Comparison of ENCODE assay signal across 12 cellular contexts in the genomic region with DNA sequence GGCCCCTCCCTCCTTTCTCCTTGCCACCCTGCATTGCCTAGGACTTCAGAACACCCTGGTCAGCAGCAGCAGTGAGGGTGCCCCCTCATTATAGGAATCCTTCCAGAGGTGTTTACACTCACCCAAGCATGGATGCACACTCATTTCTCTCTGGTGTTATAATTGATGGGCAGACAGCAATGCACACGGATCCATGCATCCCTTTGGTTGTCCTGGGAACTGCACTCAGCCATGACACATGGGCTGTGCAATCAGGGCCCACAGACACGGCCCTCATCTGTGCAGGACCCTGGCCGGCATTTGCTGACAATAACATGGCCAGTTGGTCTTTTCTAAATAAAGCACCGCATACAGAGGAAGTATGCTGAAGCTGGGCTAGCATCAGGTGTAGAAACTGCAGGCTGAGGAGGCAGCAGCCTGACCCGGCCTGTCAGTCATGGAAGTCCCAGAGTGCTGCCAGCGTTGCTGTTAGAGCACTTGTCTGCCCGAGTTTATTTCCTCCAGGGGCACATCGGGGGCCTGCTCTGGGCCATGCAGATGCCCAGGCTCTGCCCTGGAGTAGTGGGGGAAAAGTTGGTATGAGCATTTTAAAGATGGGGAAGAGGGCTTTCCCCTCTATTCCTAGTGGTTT. TPM values are rescaled to one million over a fixed set of nuclear protein-coding genes. Genes with fewer than 3 reads are reported as not detected.
DNase-seq lines count a peak whose midpoint lies in the region; TF ChIP-seq lines count a peak whose summit lies in the region.
"Had no signal": no experiment of that assay in that cellular context is flagged by ENCODE, and none has a peak within 500 bp of the region (broad histone marks: within the 10 kb centered on the region; RNA-seq: fewer than 3 reads in every experiment).

No MANE protein-coding gene starts in this region.

- H3K79me2 ChIP-seq in DOHH2 (ENCODE audit: control insufficient read depth, low read length): peaks cover 79% of the 10 kb centered on the region

- DNase-seq in neural crest cell (ENCODE audit: low read depth, low spot score) (no peak), NOMO-1 (lab: John Stamatoyannopoulos, UW; ENCODE audit: unreplicated experiment in 2 of 2) (no peak), ureter (ENCODE audit: low spot score) (no peak), uterus (no peak)
- DNase-seq: activated effector memory CD4-positive, alpha-beta T cell treated with Interleukin-2 at 50 U/mL for 16 hours; esophagus squamous epithelium; hippocampal formation; NCI-H1436 treated with DMSO at 0.1 percent for 48 hours had no signal

- H3K9me3 Mint-ChIP-seq in IgD-negative memory B cell: no peaks in the 10 kb centered on the region
- H3K9me3 Mint-ChIP-seq in brain: peaks cover 0 to 3% (median 0%) of the 10 kb centered on the region in 5 experiments
- H3K9me3 Mint-ChIP-seq in neural crest cell: no peaks in the 10 kb centered on the region
- H3K9me3 Mint-ChIP-seq: GM23338 had no signal

- TF ChIP-seq CTCF in DOHH2 (IDR thresholded peaks at IDR 0.05; ENCODE audit: low read depth, low read length, poor library complexity, severe bottlenecking): no peak
- TF ChIP-seq CTCF in brain (conservative IDR thresholded peaks at IDR 0.05): no peak
- no peak for TF ChIP-seq CTCF in neural crest cell (conservative IDR thresholded peaks at IDR 0.05)
- no peak for TF ChIP-seq CTCF in uterus (IDR thresholded peaks at IDR 0.05)

- H3K9me3 ChIP-seq in DOHH2 (ENCODE audit: control insufficient read depth, insufficient read depth, low read length) (no peaks in the 10 kb centered on the region), uterus (no peaks in the 10 kb centered on the region)
- H3K9me3 ChIP-seq: esophagus squamous epithelium had no signal

- H4K20me1 ChIP-seq in DOHH2 (ENCODE audit: control insufficient read depth, insufficient read depth, low read depth, low read length): no peaks in the 10 kb centered on the region

- H3K27ac ChIP-seq in DOHH2 (ENCODE audit: low read depth, low read length) (peak overlapping the region; percentile 99), uterus (no peak overlapping the region)
- H3K27ac ChIP-seq: esophagus squamous epithelium had no signal

- H3K9me2 ChIP-seq in DOHH2 (replicated peaks; ENCODE audit: control insufficient read depth, low read length): no peaks in the 10 kb centered on the region

- H3F3A ChIP-seq in DOHH2 (ENCODE audit: control insufficient read depth, insufficient read depth): peaks cover 73% of the 10 kb centered on the region

- H3K27me3 ChIP-seq in DOHH2 (ENCODE audit: control insufficient read depth, low read length) (no peaks in the 10 kb centered on the region), uterus (no peaks in the 10 kb centered on the region)
- H3K27me3 ChIP-seq: esophagus squamous epithelium had no signal

- H3K4me3 Mint-ChIP-seq in IgD-negative memory B cell: peak overlapping the region in 1 of 4 donors; percentile 87
- H3K4me3 Mint-ChIP-seq in brain: peak overlapping the region; percentile 56 to 81 (median 72)
- peak overlapping the region; percentile 81 for H3K4me3 Mint-ChIP-seq in neural crest cell
- H3K4me3 Mint-ChIP-seq: GM23338 had no signal

- H3K4me1 ChIP-seq in DOHH2 (ENCODE audit: control insufficient read depth, low read length) (peaks cover 87% of the 10 kb centered on the region), uterus (no peaks in the 10 kb centered on the region)

- H3K4me1 Mint-ChIP-seq in IgD-negative memory B cell: peaks cover 29 to 48% (median 40%) of the 10 kb centered on the region in 3 donors
- peaks cover 41% of the 10 kb centered on the region for H3K4me1 Mint-ChIP-seq in brain
- peaks cover 38% of the 10 kb centered on the region for H3K4me1 Mint-ChIP-seq in neural crest cell

- H3K36me3 Mint-ChIP-seq in IgD-negative memory B cell (peaks cover 7% of the 10 kb centered on the region), brain (peaks cover 24% of the 10 kb centered on the region), neural crest cell (ENCODE audit: low read depth) (peaks cover 11% of the 10 kb centered on the region)

- H3K4me2 ChIP-seq in DOHH2 (ENCODE audit: low read length): peak overlapping the region; percentile 92
- H3K4me2 ChIP-seq: GM23338 had no signal

- H3K27me3 Mint-ChIP-seq in IgD-negative memory B cell: no peaks in the 10 kb centered on the region
- no peaks in the 10 kb centered on the region for H3K27me3 Mint-ChIP-seq in brain
- H3K27me3 Mint-ChIP-seq in neural crest cell (ENCODE audit: low read depth): no peaks in the 10 kb centered on the region

- H3K36me3 ChIP-seq in DOHH2 (ENCODE audit: control insufficient read depth, low read length) (peaks cover 62% of the 10 kb centered on the region), uterus (no peaks in the 10 kb centered on the region)

- TF ChIP-seq POLR2A in uterus (IDR thresholded peaks at IDR 0.05): no peak

- H3K4me3 ChIP-seq in DOHH2 (ENCODE audit: low read length) (peak overlapping the region; percentile 70), uterus (no peak overlapping the region)
- H3K4me3 ChIP-seq: esophagus squamous epithelium, GM23338 had no signal

- peak overlapping the region in 2 of 3 donors; percentile 32 to 71 for H3K27ac Mint-ChIP-seq in IgD-negative memory B cell
- H3K27ac Mint-ChIP-seq in brain: peak overlapping the region; percentile 84 to 94 (median 92)
- H3K27ac Mint-ChIP-seq in neural crest cell (ENCODE audit: unreplicated experiment): peak overlapping the region; percentile 90
- H3K27ac Mint-ChIP-seq: GM23338 had no signal

- intact Hi-C loops in uterus (cut with DNase I; ENCODE audit: low total_unique reads): no loop called here

RNA-seq across cellular contexts. Expression of gene PTPN18, which starts 4.2 kb away (rescaled TPM):
- 124 TPM for polyA plus RNA-seq in IgD-negative memory B cell
- polyA plus RNA-seq in brain (ENCODE audit: insufficient read depth, low read depth, low replicate concordance): 55.9 TPM
- 30.4 and 31.3 TPM in 2 replicates for total RNA-seq in neural crest cell
- 97.9 TPM for total RNA-seq in ureter
- total RNA-seq in uterus: 10 to 100 TPM; 29.6 to 65.6 (median 46.3) TPM

RNA-seq across cellular contexts. Expression of gene IMP4, which starts 8.9 kb away (rescaled TPM):
- 102 TPM for polyA plus RNA-seq in IgD-negative memory B cell
- polyA plus RNA-seq in brain (ENCODE audit: insufficient read depth, low read depth, low replicate concordance): 63.0 TPM
- 62.1 and 69.1 TPM in 2 replicates for total RNA-seq in neural crest cell
- 76.5 TPM for total RNA-seq in ureter
- total RNA-seq in uterus: 10 to 100 TPM; 25.1 to 51.8 (median 43.3) TPM
